In the genomic region with DNA sequence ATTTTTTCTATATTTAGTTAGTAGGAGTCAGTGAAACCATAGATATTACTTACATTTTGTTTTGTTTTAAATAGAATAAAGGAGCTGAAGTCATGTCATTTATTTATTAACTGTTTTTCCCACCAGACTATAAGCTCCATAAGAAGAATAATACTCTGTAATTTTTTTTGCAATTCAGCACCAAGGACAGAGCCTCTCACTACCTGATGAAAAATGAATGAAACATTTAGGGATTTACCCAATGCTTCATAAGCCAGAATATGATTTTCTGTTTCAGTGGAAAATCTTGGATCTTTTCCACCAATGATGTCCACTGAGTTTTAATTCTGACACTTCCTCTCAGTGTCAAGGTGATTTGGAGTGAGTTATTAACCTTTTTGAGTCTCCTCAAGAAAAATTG, we compare ENCODE assay signal across 1 cellular context.
TF ChIP-seq lines count a peak whose summit lies in the region.

No MANE protein-coding gene starts in this region.

TF ChIP-seq in SK-N-SH treated with all-trans-retinoic acid at 6 μM for 48 hours, 23 proteins besides CTCF, POLR2A, EP300 and RAD21 (continued from another document):
- TF ChIP-seq, protein P1, sequence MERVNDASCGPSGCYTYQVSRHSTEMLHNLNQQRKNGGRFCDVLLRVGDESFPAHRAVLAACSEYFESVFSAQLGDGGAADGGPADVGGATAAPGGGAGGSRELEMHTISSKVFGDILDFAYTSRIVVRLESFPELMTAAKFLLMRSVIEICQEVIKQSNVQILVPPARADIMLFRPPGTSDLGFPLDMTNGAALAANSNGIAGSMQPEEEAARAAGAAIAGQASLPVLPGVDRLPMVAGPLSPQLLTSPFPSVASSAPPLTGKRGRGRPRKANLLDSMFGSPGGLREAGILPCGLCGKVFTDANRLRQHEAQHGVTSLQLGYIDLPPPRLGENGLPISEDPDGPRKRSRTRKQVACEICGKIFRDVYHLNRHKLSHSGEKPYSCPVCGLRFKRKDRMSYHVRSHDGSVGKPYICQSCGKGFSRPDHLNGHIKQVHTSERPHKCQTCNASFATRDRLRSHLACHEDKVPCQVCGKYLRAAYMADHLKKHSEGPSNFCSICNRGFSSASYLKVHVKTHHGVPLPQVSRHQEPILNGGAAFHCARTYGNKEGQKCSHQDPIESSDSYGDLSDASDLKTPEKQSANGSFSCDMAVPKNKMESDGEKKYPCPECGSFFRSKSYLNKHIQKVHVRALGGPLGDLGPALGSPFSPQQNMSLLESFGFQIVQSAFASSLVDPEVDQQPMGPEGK (CRISPR knock-in tag; IDR thresholded peaks at IDR 0.05; ENCODE audit: borderline replicate concordance): no peak
- TF ChIP-seq ESRRG (CRISPR knock-in tag; IDR thresholded peaks at IDR 0.05) (no peak), ZNF70 (CRISPR knock-in tag; IDR thresholded peaks at IDR 0.05) (no peak), ZFP30 (CRISPR knock-in tag; IDR thresholded peaks at IDR 0.05) (no peak)
- TF ChIP-seq, protein P2, sequence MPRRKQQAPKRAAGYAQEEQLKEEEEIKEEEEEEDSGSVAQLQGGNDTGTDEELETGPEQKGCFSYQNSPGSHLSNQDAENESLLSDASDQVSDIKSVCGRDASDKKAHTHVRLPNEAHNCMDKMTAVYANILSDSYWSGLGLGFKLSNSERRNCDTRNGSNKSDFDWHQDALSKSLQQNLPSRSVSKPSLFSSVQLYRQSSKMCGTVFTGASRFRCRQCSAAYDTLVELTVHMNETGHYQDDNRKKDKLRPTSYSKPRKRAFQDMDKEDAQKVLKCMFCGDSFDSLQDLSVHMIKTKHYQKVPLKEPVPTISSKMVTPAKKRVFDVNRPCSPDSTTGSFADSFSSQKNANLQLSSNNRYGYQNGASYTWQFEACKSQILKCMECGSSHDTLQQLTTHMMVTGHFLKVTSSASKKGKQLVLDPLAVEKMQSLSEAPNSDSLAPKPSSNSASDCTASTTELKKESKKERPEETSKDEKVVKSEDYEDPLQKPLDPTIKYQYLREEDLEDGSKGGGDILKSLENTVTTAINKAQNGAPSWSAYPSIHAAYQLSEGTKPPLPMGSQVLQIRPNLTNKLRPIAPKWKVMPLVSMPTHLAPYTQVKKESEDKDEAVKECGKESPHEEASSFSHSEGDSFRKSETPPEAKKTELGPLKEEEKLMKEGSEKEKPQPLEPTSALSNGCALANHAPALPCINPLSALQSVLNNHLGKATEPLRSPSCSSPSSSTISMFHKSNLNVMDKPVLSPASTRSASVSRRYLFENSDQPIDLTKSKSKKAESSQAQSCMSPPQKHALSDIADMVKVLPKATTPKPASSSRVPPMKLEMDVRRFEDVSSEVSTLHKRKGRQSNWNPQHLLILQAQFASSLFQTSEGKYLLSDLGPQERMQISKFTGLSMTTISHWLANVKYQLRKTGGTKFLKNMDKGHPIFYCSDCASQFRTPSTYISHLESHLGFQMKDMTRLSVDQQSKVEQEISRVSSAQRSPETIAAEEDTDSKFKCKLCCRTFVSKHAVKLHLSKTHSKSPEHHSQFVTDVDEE (CRISPR knock-in tag; IDR thresholded peaks at IDR 0.05): no peak
